2 cellular contexts compared by ENCODE assay signal in the genomic region with DNA sequence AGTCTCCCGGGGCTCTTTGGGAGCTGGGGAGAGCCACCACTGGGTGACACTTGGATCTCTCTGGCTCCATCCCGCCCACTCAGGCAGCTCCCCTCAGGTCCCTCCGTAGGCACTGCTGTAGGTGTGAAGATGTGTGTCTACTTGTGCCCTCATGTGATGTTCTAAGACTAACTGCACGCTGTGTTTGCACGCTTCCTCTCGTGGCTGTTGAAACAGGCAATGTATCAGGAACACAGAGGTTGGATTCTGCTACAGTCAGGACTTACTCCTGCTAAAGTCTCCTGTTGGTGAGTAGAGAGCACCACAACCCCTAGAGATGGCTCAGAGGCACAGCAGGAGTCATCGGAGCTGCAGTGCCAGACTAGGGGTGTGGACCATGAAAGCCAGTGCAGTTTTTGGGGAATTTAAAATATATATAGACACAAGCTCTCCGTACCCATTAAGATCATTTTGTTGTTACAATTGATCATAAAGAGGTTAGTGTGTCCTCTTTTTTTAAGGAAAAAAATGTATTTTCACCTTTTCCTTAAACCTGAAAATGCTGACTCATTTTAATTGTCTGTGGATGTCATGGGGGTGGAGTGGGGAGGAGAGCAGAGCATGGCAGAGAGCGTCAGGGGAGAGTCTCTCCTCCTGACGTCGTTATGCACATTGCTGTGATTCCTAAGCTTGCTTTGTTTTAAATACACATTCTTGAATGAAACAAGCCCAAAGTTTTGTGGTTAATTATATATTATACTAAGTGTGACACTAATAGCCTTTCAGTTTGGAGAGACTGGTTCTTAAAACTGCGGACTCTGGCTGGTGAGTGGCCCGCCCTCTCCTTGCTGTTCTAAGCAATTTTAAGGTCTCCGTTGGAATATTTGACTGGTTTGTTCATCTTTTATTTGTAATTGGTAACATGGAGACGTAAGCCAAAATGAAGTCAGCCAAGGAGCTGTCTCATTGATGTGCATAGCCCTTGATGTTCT.
TF ChIP-seq lines count a peak whose summit lies in the region.

No MANE protein-coding gene starts in this region.

TF ChIP-seq in SK-N-SH treated with all-trans-retinoic acid at 6 μM for 48 hours, 23 proteins besides CTCF, POLR2A, EP300 and RAD21 (continued from another document):
- TF ChIP-seq TSHZ2 (CRISPR knock-in tag; IDR thresholded peaks at IDR 0.05) (no peak), GLIS3 (CRISPR knock-in tag; IDR thresholded peaks at IDR 0.05) (no peak), ZNF70 (CRISPR knock-in tag; IDR thresholded peaks at IDR 0.05) (no peak), ARNTL (CRISPR knock-in tag; IDR thresholded peaks at IDR 0.05; ENCODE audit: borderline replicate concordance, low read depth) (no peak), TCF4 (CRISPR knock-in tag; IDR thresholded peaks at IDR 0.05; ENCODE audit: borderline replicate concordance) (no peak)
- TF ChIP-seq, protein P1, sequence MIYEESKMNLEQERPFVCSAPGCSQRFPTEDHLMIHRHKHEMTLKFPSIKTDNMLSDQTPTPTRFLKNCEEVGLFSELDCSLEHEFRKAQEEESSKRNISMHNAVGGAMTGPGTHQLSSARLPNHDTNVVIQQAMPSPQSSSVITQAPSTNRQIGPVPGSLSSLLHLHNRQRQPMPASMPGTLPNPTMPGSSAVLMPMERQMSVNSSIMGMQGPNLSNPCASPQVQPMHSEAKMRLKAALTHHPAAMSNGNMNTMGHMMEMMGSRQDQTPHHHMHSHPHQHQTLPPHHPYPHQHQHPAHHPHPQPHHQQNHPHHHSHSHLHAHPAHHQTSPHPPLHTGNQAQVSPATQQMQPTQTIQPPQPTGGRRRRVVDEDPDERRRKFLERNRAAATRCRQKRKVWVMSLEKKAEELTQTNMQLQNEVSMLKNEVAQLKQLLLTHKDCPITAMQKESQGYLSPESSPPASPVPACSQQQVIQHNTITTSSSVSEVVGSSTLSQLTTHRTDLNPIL (CRISPR knock-in tag; IDR thresholded peaks at IDR 0.05; ENCODE audit: low read depth) = no peak
- TF ChIP-seq, protein P2, sequence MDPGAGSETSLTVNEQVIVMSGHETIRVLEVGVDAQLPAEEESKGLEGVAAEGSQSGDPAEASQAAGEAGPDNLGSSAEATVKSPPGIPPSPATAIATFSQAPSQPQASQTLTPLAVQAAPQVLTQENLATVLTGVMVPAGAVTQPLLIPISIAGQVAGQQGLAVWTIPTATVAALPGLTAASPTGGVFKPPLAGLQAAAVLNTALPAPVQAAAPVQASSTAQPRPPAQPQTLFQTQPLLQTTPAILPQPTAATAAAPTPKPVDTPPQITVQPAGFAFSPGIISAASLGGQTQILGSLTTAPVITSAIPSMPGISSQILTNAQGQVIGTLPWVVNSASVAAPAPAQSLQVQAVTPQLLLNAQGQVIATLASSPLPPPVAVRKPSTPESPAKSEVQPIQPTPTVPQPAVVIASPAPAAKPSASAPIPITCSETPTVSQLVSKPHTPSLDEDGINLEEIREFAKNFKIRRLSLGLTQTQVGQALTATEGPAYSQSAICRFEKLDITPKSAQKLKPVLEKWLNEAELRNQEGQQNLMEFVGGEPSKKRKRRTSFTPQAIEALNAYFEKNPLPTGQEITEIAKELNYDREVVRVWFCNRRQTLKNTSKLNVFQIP (CRISPR knock-in tag; IDR thresholded peaks at IDR 0.05; ENCODE audit: borderline replicate concordance, low read depth) = no peak
TF ChIP-seq in SK-N-SH treated with all-trans-retinoic acid at 6 μM for 48 hours: peak in this region for 0.

TF ChIP-seq in SK-N-SH, 30 proteins besides CTCF, POLR2A, EP300 and RAD21 (continued from another document):
- TF ChIP-seq SIN3A (IDR thresholded peaks at IDR 0.05; ENCODE audit: borderline replicate concordance, low read depth, low read length) (no peak), FOXJ3 (CRISPR knock-in tag; IDR thresholded peaks at IDR 0.05) (no peak), JUND (IDR thresholded peaks at IDR 0.05) (no peak), TEAD4 (IDR thresholded peaks at IDR 0.05; ENCODE audit: borderline replicate concordance, insufficient read depth) (no peak), SMC3 (IDR thresholded peaks at IDR 0.05; ENCODE audit: low read depth, low read length) (no peak)
